In the genomic region with DNA sequence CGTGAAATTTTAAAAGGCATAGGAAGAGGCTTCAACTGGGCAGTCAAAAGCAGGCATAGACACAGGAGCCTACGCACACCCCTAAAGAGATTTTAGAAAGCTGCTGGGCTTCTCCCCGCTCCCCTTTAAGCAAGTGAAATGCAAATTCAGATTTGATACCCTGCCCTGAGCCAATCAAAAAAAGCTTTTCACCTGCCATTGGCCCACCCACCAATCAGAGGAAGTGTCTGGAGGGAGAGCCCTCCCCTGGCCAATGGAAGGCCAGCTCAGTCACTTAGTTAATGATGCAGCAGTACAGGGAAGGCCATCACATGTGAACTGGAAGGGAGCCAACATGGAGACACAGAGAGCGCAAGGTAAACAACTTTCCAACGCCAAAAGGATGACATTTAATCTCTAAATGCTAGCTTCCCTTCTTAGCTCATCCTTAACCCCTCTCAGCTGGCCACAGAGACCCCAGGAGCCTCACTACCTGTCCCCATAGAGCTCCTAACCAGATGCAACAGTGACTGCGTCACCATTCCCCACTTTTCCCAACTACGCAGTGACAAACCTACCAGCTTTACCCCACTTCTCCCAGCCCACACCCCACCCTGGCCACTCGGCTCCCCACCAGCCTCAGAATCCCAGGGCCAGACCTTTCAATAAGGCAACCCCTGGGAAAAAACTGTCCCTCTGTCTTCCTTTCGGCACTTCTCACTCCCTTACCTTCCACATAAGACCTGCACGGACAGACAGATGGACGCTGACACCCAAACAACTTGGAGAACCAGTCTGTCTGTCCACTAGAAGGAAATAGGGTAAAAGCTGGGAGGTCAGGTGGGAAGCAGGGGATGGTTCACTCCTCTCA, we compare ENCODE assay signal across 7 cellular contexts.
DNase-seq lines count a peak whose midpoint lies in the region; ATAC-seq and TF ChIP-seq lines count a peak whose summit lies in the region.

No MANE protein-coding gene starts in this region.

- H3K27me3 ChIP-seq in H7 (ENCODE audit: control insufficient read depth, insufficient read depth, low read length): no peaks in the 10 kb centered on the region
- no peaks in the 10 kb centered on the region for H3K27me3 ChIP-seq in gastroesophageal sphincter

- H3K4me1 ChIP-seq in gastroesophageal sphincter: peaks cover 24 to 81% (median 51%) of the 10 kb centered on the region in 3 donors

- H3K27ac Mint-ChIP-seq in activated T-helper 17 cell treated with anti-CD3 and anti-CD28 coated beads, Interleukin-2, amount 50 U/mL, for 72 hours: peak overlapping the region; percentile 96

- DNase-seq in H7 (peak; percentile 88), NCI-H226 (peak; percentile 64), pons (ENCODE audit: low spot score) (peak; percentile 100), ureter (ENCODE audit: low spot score) (peak; percentile 95)

- H3K36me3 Mint-ChIP-seq in activated T-helper 17 cell treated with anti-CD3 and anti-CD28 coated beads, Interleukin-2, amount 50 U/mL, for 72 hours (ENCODE audit: low read depth): peaks cover 78% of the 10 kb centered on the region

- 23 to 38% methylated on average over 3 to 9 of the region's 11 CpGs for WGBS in gastroesophageal sphincter (ENCODE audit: low coverage in 1 of 2), 2 donors

- TF ChIP-seq POLR2A in GM15510 (IDR thresholded peaks at IDR 0.05; ENCODE audit: borderline replicate concordance, extremely low read depth, insufficient read length) (peak; percentile 67), gastroesophageal sphincter (IDR thresholded peaks at IDR 0.05) (peak; percentile 26 to 48)

- H3K9me3 Mint-ChIP-seq in activated T-helper 17 cell treated with anti-CD3 and anti-CD28 coated beads, Interleukin-2, amount 50 U/mL, for 72 hours: no peaks in the 10 kb centered on the region

- H3K27ac ChIP-seq in gastroesophageal sphincter: peak overlapping the region; percentile 97 to 100 (median 98)

- peak; percentile 43 for ATAC-seq in activated T-helper 17 cell treated with anti-CD3 and anti-CD28 coated beads, Interleukin-2, amount 50 U/mL, for 72 hours (replicated peaks)
- ATAC-seq in gastroesophageal sphincter: peak; percentile 83

- no peaks in the 10 kb centered on the region for H3K27me3 Mint-ChIP-seq in activated T-helper 17 cell treated with anti-CD3 and anti-CD28 coated beads, Interleukin-2, amount 50 U/mL, for 72 hours

- no peak for TF ChIP-seq CTCF in gastroesophageal sphincter (IDR thresholded peaks at IDR 0.05)

- no peaks in the 10 kb centered on the region for H3K9me3 ChIP-seq in gastroesophageal sphincter

- H3K36me3 ChIP-seq in H7 (replicated peaks; ENCODE audit: control insufficient read depth, insufficient read depth, low read length) (no peaks in the 10 kb centered on the region), gastroesophageal sphincter (peaks cover 0 to 40% of the 10 kb centered on the region in 2 donors)

- peak overlapping the region; percentile 82 for H3K4me3 Mint-ChIP-seq in activated T-helper 17 cell treated with anti-CD3 and anti-CD28 coated beads, Interleukin-2, amount 50 U/mL, for 72 hours

- TF ChIP-seq EP300 in gastroesophageal sphincter (IDR thresholded peaks at IDR 0.05): no peak

- H3K4me3 ChIP-seq in H7 (ENCODE audit: insufficient read depth, low read depth, low read length) (no peak overlapping the region), gastroesophageal sphincter (peak overlapping the region; percentile 80 to 92)

- H3K4me1 Mint-ChIP-seq in activated T-helper 17 cell treated with anti-CD3 and anti-CD28 coated beads, Interleukin-2, amount 50 U/mL, for 72 hours: peaks cover 52% of the 10 kb centered on the region
